Comparison of ENCODE assay signal across 1 cellular context in genomic region chr7:157690833-157691382, GRCh38.
TF ChIP-seq lines count a peak whose summit lies in the region.

No MANE protein-coding gene starts in this region.

TF ChIP-seq in HCT116, 20 proteins besides CTCF, POLR2A, EP300 and RAD21 (continued from another document):
- TF ChIP-seq ATF3 (IDR thresholded peaks at IDR 0.05) = no peak
- peak; percentile 31; the same call in 1 of the 2 replicates for TF ChIP-seq ZFX (IDR thresholded peaks at IDR 0.05)
- no peak for TF ChIP-seq CBX3 (IDR thresholded peaks at IDR 0.05; ENCODE audit: low read depth)
